2 cellular contexts compared by ENCODE assay signal in the genomic region with DNA sequence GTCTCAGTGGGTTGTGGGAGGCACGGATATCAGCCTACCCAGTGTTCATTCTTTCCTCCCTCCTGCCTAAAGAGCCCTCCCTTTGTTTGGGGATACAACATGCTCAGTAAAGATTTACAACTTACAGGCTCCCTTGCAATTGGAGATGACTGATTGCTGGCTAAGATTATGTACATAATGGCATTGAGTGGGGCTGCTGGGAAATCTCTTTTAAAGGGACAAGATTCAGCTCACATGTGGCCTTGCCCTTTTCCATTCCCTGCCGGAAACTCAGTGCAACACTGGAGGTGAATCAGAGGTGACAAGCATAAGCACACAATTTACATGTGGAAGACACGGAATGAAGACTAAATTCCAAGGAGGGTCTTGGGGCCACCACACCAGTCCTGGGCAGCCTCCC.
TF ChIP-seq lines count a peak whose summit lies in the region.

No MANE protein-coding gene starts in this region.

TF ChIP-seq in GM23338, 12 proteins besides CTCF, POLR2A, EP300 and RAD21 (continues in another document):
- TF ChIP-seq ZNF462 (CRISPR knock-in tag; IDR thresholded peaks at IDR 0.05) (no peak), EZH2phosphoT487 (IDR thresholded peaks at IDR 0.05; ENCODE audit: unreplicated experiment) (no peak), ZNF114 (CRISPR knock-in tag; IDR thresholded peaks at IDR 0.05) (no peak), EZH2 (IDR thresholded peaks at IDR 0.05; ENCODE audit: low read depth, unreplicated experiment) (no peak), ZNF331 (CRISPR knock-in tag; IDR thresholded peaks at IDR 0.05; ENCODE audit: low read depth) (no peak), STAT1 (IDR thresholded peaks at IDR 0.05; ENCODE audit: unreplicated experiment) (no peak), ETS1 (IDR thresholded peaks at IDR 0.05) (no peak), POLR2AphosphoS5 (IDR thresholded peaks at IDR 0.05; ENCODE audit: low read depth) (no peak), NANOG (IDR thresholded peaks at IDR 0.05; ENCODE audit: borderline replicate concordance) (no peak), CREB1 (CRISPR knock-in tag; IDR thresholded peaks at IDR 0.05; ENCODE audit: low read depth) (no peak)

TF ChIP-seq in WTC11, 78 proteins besides CTCF, POLR2A, EP300 and RAD21:
- TF ChIP-seq, protein P1, sequence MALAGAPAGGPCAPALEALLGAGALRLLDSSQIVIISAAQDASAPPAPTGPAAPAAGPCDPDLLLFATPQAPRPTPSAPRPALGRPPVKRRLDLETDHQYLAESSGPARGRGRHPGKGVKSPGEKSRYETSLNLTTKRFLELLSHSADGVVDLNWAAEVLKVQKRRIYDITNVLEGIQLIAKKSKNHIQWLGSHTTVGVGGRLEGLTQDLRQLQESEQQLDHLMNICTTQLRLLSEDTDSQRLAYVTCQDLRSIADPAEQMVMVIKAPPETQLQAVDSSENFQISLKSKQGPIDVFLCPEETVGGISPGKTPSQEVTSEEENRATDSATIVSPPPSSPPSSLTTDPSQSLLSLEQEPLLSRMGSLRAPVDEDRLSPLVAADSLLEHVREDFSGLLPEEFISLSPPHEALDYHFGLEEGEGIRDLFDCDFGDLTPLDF (CRISPR knock-in tag; IDR thresholded peaks at IDR 0.05) = no peak
- TF ChIP-seq JAZF1 (CRISPR knock-in tag; IDR thresholded peaks at IDR 0.05) = no peak
- TF ChIP-seq ZNF396 (CRISPR knock-in tag; IDR thresholded peaks at IDR 0.05; ENCODE audit: borderline replicate concordance) = no peak
- TF ChIP-seq EMX1 (CRISPR knock-in tag; IDR thresholded peaks at IDR 0.05) = no peak
- no peak for TF ChIP-seq NFATC4 (CRISPR knock-in tag; IDR thresholded peaks at IDR 0.05)
- TF ChIP-seq ETV6 (CRISPR knock-in tag; IDR thresholded peaks at IDR 0.05) = no peak
- no peak for TF ChIP-seq TEAD4 (CRISPR knock-in tag; IDR thresholded peaks at IDR 0.05)
- no peak for TF ChIP-seq ELF4 (CRISPR knock-in tag; IDR thresholded peaks at IDR 0.05; ENCODE audit: low read depth)
- TF ChIP-seq ATF1 (CRISPR knock-in tag; IDR thresholded peaks at IDR 0.05) = no peak
- TF ChIP-seq, protein P2, sequence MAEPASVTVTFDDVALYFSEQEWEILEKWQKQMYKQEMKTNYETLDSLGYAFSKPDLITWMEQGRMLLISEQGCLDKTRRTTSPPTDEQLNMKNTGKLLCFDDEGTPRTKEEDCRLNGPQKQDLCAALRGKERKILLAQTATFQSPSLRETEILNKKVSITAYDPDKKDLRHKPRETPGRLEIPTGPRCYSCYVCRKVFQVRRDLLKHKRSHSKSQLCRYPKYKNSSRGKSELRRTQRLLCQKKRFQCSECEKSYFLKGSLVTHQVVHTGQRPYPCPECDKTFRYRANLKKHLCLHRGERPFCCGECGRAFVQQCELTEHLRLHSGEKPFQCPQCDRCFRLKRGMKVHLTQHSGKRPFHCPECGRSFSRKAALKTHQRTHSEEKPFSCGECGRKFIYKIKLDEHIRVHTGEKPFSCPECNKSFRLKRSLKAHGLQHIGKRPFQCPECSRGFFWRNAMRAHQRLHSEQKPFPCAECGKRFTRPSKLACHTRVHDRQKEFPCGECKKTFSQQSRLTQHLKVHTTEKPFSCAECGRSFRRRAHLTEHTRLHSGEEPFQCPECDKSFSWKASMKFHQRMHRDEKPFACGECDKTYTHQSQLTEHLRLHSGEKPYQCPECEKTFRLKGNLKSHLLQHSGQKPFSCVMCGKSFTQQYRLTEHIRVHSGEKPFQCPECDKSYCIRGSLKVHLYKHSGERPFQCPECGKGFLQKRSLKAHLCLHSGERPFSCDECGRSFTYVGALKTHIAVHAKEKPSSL (CRISPR knock-in tag; conservative IDR thresholded peaks at IDR 0.05) = no peak
- no peak for TF ChIP-seq ARID4B (CRISPR knock-in tag; IDR thresholded peaks at IDR 0.05; ENCODE audit: borderline replicate concordance)
- TF ChIP-seq AR (CRISPR knock-in tag; IDR thresholded peaks at IDR 0.05) = no peak
- TF ChIP-seq IRF1 (CRISPR knock-in tag; IDR thresholded peaks at IDR 0.05) = no peak
- no peak for TF ChIP-seq GTF2I (CRISPR knock-in tag; conservative IDR thresholded peaks at IDR 0.05)
- no peak for TF ChIP-seq ZNF232 (CRISPR knock-in tag; IDR thresholded peaks at IDR 0.05)
- no peak for TF ChIP-seq ZNF121 (CRISPR knock-in tag; IDR thresholded peaks at IDR 0.05)
- TF ChIP-seq ZNF138 (CRISPR knock-in tag; conservative IDR thresholded peaks at IDR 0.05) = no peak
- TF ChIP-seq RORB (CRISPR knock-in tag; IDR thresholded peaks at IDR 0.05) = no peak
TF ChIP-seq in WTC11: peak in this region for 0.
